16 cellular contexts compared by ENCODE assay signal in the genomic region with DNA sequence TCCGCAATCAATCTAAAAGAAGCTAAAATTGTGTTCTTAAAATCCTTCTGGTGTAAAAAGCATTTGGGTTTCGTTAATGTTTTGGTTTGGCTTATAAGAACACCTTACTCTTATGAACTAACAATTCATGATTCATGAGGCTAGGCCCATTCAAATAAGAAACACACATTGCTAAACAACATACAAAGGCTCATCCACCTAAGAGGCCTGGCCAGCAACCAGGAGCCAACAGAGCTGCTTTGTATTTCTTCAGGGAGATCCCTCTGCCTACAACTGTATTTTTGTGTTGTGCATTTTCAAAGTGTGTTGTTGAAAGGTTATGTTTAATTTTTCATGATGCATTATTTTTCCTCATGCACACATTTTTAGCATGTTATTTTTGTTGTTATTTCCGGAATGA.
"Had no signal": no experiment of that assay in that cellular context is flagged by ENCODE, and none has a peak within 500 bp of the region (broad histone marks: within the 10 kb centered on the region; RNA-seq: fewer than 3 reads in every experiment).

No MANE protein-coding gene starts in this region.

- ATAC-seq: gastrocnemius medialis; lower lobe of right lung; mucosa of descending colon; natural killer cell treated with Interleukin-12 subunit alpha and Interleukin-12 subunit beta and Interleukin-15 and Interleukin-18, amount 100 ng/mL, for 72 hours; SK-N-SH treated with all-trans-retinoic acid at 6 μM for 48 hours; T-helper 17 cell; WTC11 had no signal

- H3K36me3 ChIP-seq: gastrocnemius medialis, lower lobe of right lung, prostate gland, right lobe of liver, spleen, thoracic aorta had no signal

- H3K27me3 ChIP-seq: gastrocnemius medialis, right lobe of liver, spleen had no signal

- H3K4me1 Mint-ChIP-seq: activated naive CD4-positive, alpha-beta T cell treated with anti-CD3 and anti-CD28 coated beads, Interleukin-2, amount 50 U/mL, for 24 hours; T-helper 17 cell had no signal

- H3K36me3 Mint-ChIP-seq: natural killer cell treated with Interleukin-12 subunit alpha and Interleukin-12 subunit beta and Interleukin-15 and Interleukin-18, amount 100 ng/mL, for 72 hours; WTC11 had no signal

- DNase-seq: activated CD4-positive, alpha-beta T cell treated with anti-CD3 and anti-CD28 coated beads for 48 hours; activated T-cell treated with anti-CD3 and anti-CD28 coated beads, Interleukin-2, amount 50 U/mL, for 1 hour; gastrocnemius medialis; kidney glomerular epithelial cell; lower lobe of right lung; mucosa of descending colon; right lobe of liver; spleen; stimulated activated naive CD4-positive, alpha-beta T cell treated with Interleukin-2 at 50 U/mL for 16 hours; T-helper 17 cell had no signal

- H3K9me3 ChIP-seq: gastrocnemius medialis, lower lobe of right lung, mucosa of descending colon, prostate gland, right lobe of liver, thoracic aorta had no signal

- H3K4me1 ChIP-seq: lower lobe of right lung, prostate gland, right lobe of liver, spleen had no signal

- H3K27me3 Mint-ChIP-seq: activated naive CD4-positive, alpha-beta T cell treated with anti-CD3 and anti-CD28 coated beads, Interleukin-2, amount 50 U/mL, for 24 hours; natural killer cell treated with Interleukin-12 subunit alpha and Interleukin-12 subunit beta and Interleukin-15 and Interleukin-18, amount 100 ng/mL, for 72 hours had no signal

- H3K27ac Mint-ChIP-seq: activated naive CD4-positive, alpha-beta T cell treated with anti-CD3 and anti-CD28 coated beads, Interleukin-2, amount 50 U/mL, for 24 hours; natural killer cell treated with Interleukin-12 subunit alpha and Interleukin-12 subunit beta and Interleukin-15 and Interleukin-18, amount 100 ng/mL, for 72 hours; T-helper 17 cell; WTC11 had no signal

- H3K4me3 ChIP-seq: gastrocnemius medialis, lower lobe of right lung, mucosa of descending colon, prostate gland, right lobe of liver, spleen, thoracic aorta had no signal

- H3K9me3 Mint-ChIP-seq: WTC11 had no signal

- H3K27ac ChIP-seq: gastrocnemius medialis, lower lobe of right lung, prostate gland, right lobe of liver, spleen, thoracic aorta had no signal

- H3K4me3 Mint-ChIP-seq: activated naive CD4-positive, alpha-beta T cell treated with anti-CD3 and anti-CD28 coated beads, Interleukin-2, amount 50 U/mL, for 24 hours; natural killer cell treated with Interleukin-12 subunit alpha and Interleukin-12 subunit beta and Interleukin-15 and Interleukin-18, amount 100 ng/mL, for 72 hours; T-helper 17 cell; WTC11 had no signal
